Comparison of ENCODE assay signal across 8 cellular contexts in genomic region chr3:69051796-69052566, GRCh38. TPM values are rescaled to one million over a fixed set of nuclear protein-coding genes. Genes with fewer than 3 reads are reported as not detected.
DNase-seq lines count a peak whose midpoint lies in the region; ATAC-seq and TF ChIP-seq lines count a peak whose summit lies in the region.

TMF1 (minus strand) TSS chr3:69052333; CDS start chr3:69052086, 247 bp downstream.

- peaks cover 19% of the 10 kb centered on the region for H3K36me3 Mint-ChIP-seq in GM23338 (ENCODE audit: low read depth)
- peaks cover 27% of the 10 kb centered on the region for H3K36me3 Mint-ChIP-seq in activated T-helper 1 cell treated with anti-CD3 and anti-CD28 coated beads, Interleukin-12 subunit alpha, Interleukin-12 subunit beta, Interleukin-2, Interleukin-4 antibody, amounts not matched to agents 30 ng/mL and 10 ng/mL and 1 ng/mL, durations not matched to agents 14 hours and 24 hours and 36 hours (ENCODE audit: low read depth)

- H3K9me3 Mint-ChIP-seq in GM23338: no peaks in the 10 kb centered on the region
- H3K9me3 Mint-ChIP-seq in activated T-helper 1 cell treated with anti-CD3 and anti-CD28 coated beads, Interleukin-12 subunit alpha, Interleukin-12 subunit beta, Interleukin-2, Interleukin-4 antibody, amounts not matched to agents 30 ng/mL and 10 ng/mL and 1 ng/mL, durations not matched to agents 14 hours and 24 hours and 36 hours: no peaks in the 10 kb centered on the region

- intact Hi-C loops in activated T-helper 1 cell treated with anti-CD3 and anti-CD28 coated beads, Interleukin-12 subunit alpha, Interleukin-12 subunit beta, Interleukin-2, Interleukin-4 antibody, amounts not matched to agents 30 ng/mL and 10 ng/mL and 1 ng/mL, durations not matched to agents 14 hours and 24 hours and 36 hours (cut with micrococcal nuclease): loop anchor here (1.0 to 2.0 kb wide), 5 partner anchors 19 to 275 kb away; partner anchors contain the start of gene EOGT

- peak within 1 kb of the TSS; percentile 72 for H3K27ac ChIP-seq in GM23338 (ENCODE audit: low read depth)
- H3K27ac ChIP-seq in neutrophil: peak within 1 kb of the TSS; percentile 96
- peak within 1 kb of the TSS; percentile 53 for H3K27ac ChIP-seq in temporal lobe (ENCODE audit: low read depth, low read length)

- H4K20me1 ChIP-seq in GM23338 (replicated peaks; ENCODE audit: insufficient read depth): no peaks in the 10 kb centered on the region; the same call in 1 of the 2 replicates

- peaks cover 13% of the 10 kb centered on the region for H3K4me1 Mint-ChIP-seq in GM23338
- peaks cover 56% of the 10 kb centered on the region for H3K4me1 Mint-ChIP-seq in activated T-helper 1 cell treated with anti-CD3 and anti-CD28 coated beads, Interleukin-12 subunit alpha, Interleukin-12 subunit beta, Interleukin-2, Interleukin-4 antibody, amounts not matched to agents 30 ng/mL and 10 ng/mL and 1 ng/mL, durations not matched to agents 14 hours and 24 hours and 36 hours (ENCODE audit: low read depth)

- H3K27me3 Mint-ChIP-seq in GM23338 (ENCODE audit: insufficient read depth, low read depth, poor library complexity): peaks cover 5% of the 10 kb centered on the region
- peaks cover 1% of the 10 kb centered on the region for H3K27me3 Mint-ChIP-seq in activated T-helper 1 cell treated with anti-CD3 and anti-CD28 coated beads, Interleukin-12 subunit alpha, Interleukin-12 subunit beta, Interleukin-2, Interleukin-4 antibody, amounts not matched to agents 30 ng/mL and 10 ng/mL and 1 ng/mL, durations not matched to agents 14 hours and 24 hours and 36 hours (ENCODE audit: insufficient read depth)

- H3K4me1 ChIP-seq in GM23338 (ENCODE audit: insufficient read depth): no peaks in the 10 kb centered on the region
- H3K4me1 ChIP-seq in neutrophil (ENCODE audit: control insufficient read depth in 1 of 2, insufficient read depth in 1 of 2, low read depth in 1 of 2, low read length in 1 of 2): peaks cover 21 to 30% of the 10 kb centered on the region in 2 experiments

- peak within 1 kb of the TSS; percentile 95 for H3K27ac Mint-ChIP-seq in GM23338
- peak within 1 kb of the TSS; percentile 96 for H3K27ac Mint-ChIP-seq in activated T-helper 1 cell treated with anti-CD3 and anti-CD28 coated beads, Interleukin-12 subunit alpha, Interleukin-12 subunit beta, Interleukin-2, Interleukin-4 antibody, amounts not matched to agents 30 ng/mL and 10 ng/mL and 1 ng/mL, durations not matched to agents 14 hours and 24 hours and 36 hours

- TF ChIP-seq CTCF in GM23338 (conservative IDR thresholded peaks at IDR 0.05; ENCODE audit: low read depth in 2 of 2) (no peak), foreskin fibroblast (IDR thresholded peaks at IDR 0.05; ENCODE audit: low read depth, low read length) (no peak), neutrophil (IDR thresholded peaks at IDR 0.05) (peak; percentile 4)

- H3K79me2 ChIP-seq in GM23338 (replicated peaks; ENCODE audit: insufficient read depth): peaks cover 22% of the 10 kb centered on the region

- H3K4me2 ChIP-seq in GM23338: peak within 1 kb of the TSS; percentile 81

- DNase-seq in Daoy (ENCODE audit: low read depth) (peak; percentile 96), GM23338 (ENCODE audit: low spot score) (peak; percentile 100), M059J (ENCODE audit: low read depth) (peak; percentile 94), foreskin fibroblast (peak; percentile 98 to 99), DMS53 treated with DMSO at 0.1 percent for 48 hours (lab: John Stamatoyannopoulos, UW; ENCODE audit: unreplicated experiment) (no peak)
- peak; percentile 96 for DNase-seq in activated T-helper 1 cell treated with anti-CD3 and anti-CD28 coated beads, Interleukin-12 subunit alpha, Interleukin-12 subunit beta, Interleukin-2, Interleukin-4 antibody, amounts not matched to agents 30 ng/mL and 10 ng/mL and 1 ng/mL, durations not matched to agents 14 hours and 24 hours and 36 hours (ENCODE audit: low spot score)

- H3K36me3 ChIP-seq in GM23338 (ENCODE audit: insufficient read depth) (peaks cover 18% of the 10 kb centered on the region), neutrophil (peaks cover 57% of the 10 kb centered on the region)

- H3K4me3 ChIP-seq in GM23338 (peak within 1 kb of the TSS; percentile 79), foreskin fibroblast (ENCODE audit: low read depth in 1 of 2, low read length in 2 of 2) (peak within 1 kb of the TSS; percentile 94 to 98), neutrophil (ENCODE audit: low read depth in 1 of 2, low read length in 1 of 2) (peak within 1 kb of the TSS; percentile 85 to 93)

- peaks cover 5% of the 10 kb centered on the region for H3K9me3 ChIP-seq in neutrophil

- H3K4me3 Mint-ChIP-seq in GM23338: peak within 1 kb of the TSS; percentile 98
- peak within 1 kb of the TSS; percentile 97 for H3K4me3 Mint-ChIP-seq in activated T-helper 1 cell treated with anti-CD3 and anti-CD28 coated beads, Interleukin-12 subunit alpha, Interleukin-12 subunit beta, Interleukin-2, Interleukin-4 antibody, amounts not matched to agents 30 ng/mL and 10 ng/mL and 1 ng/mL, durations not matched to agents 14 hours and 24 hours and 36 hours

- peak within 1 kb of the TSS; percentile 88 for H2AFZ ChIP-seq in GM23338

- H3F3A ChIP-seq in GM23338 (replicated peaks; ENCODE audit: low read depth): no peaks in the 10 kb centered on the region

- H3K27me3 ChIP-seq in GM23338 (ENCODE audit: insufficient read depth) (no peaks in the 10 kb centered on the region), neutrophil (no peaks in the 10 kb centered on the region)

- H3K9me2 ChIP-seq in GM23338 (ENCODE audit: insufficient read depth): no peaks in the 10 kb centered on the region

- peak; percentile 94 for ATAC-seq in GM23338

TF ChIP-seq in GM23338, 12 proteins besides CTCF, POLR2A, EP300 and RAD21 (continues in another document):
- TF ChIP-seq NANOG (IDR thresholded peaks at IDR 0.05; ENCODE audit: borderline replicate concordance) (no peak), ZNF462 (CRISPR knock-in tag; IDR thresholded peaks at IDR 0.05) (no peak), JUNB (IDR thresholded peaks at IDR 0.05; ENCODE audit: unreplicated experiment) (no peak)

RNA-seq across cellular contexts. Expression of gene TMF1, which starts in this region (rescaled TPM):
- 11.0 and 19.3 TPM in 2 replicates for total RNA-seq in Daoy (2014; rRNA removed; shearing (Covaris generic))
- total RNA-seq in GM23338 (2014; rRNA removed; shearing (Covaris generic)): 10.4 and 15.8 TPM in 2 replicates
- polyA plus RNA-seq in GM23338 (2016; fragmentation: Nextera tagmentation; extraction: Ambion mirVana): 21.3 TPM in 2 replicates
- total RNA-seq in M059J (2014; rRNA removed; shearing (Covaris generic)): 11.8 and 15.8 TPM in 2 replicates
- total RNA-seq in activated T-helper 1 cell treated with anti-CD3 and anti-CD28 coated beads, Interleukin-12 subunit alpha, Interleukin-12 subunit beta, Interleukin-2, Interleukin-4 antibody, amounts not matched to agents 30 ng/mL and 10 ng/mL and 1 ng/mL, durations not matched to agents 14 hours and 24 hours and 36 hours: 43.0 and 43.1 TPM in 2 replicates
- 30.0 TPM for total RNA-seq in temporal lobe
